Comparison of ENCODE assay signal across 10 cellular contexts in the genomic region with DNA sequence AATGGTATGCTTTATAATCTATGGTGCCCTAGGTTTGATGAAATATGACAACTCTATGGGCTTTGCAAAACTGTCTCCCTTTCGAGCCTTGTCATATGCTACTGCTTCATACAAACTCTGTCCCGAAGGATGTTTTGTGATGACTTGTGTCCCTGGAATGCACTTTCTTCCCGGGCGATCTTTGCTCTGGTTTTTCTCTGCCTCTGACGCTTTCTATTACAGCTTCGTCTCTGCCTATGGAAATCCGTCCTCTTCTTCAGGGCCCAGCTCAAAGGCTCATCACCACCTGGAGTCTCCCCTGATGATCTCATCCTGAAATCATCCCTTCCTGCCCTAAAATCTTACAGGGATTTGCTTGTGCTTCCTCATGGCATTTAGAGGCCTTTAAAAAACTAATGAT.
DNase-seq lines count a peak whose midpoint lies in the region; ATAC-seq and TF ChIP-seq lines count a peak whose summit lies in the region.
"Had no signal": no experiment of that assay in that cellular context is flagged by ENCODE, and none has a peak within 500 bp of the region (broad histone marks: within the 10 kb centered on the region; RNA-seq: fewer than 3 reads in every experiment).

No MANE protein-coding gene starts in this region.

- H3K36me3 Mint-ChIP-seq in chondrocyte (ENCODE audit: low read depth) = no peaks in the 10 kb centered on the region

- H3K9me3 Mint-ChIP-seq in chondrocyte (ENCODE audit: low read depth) = no peaks in the 10 kb centered on the region
- H3K9me3 Mint-ChIP-seq: activated naive CD8-positive, alpha-beta T cell treated with anti-CD3 and anti-CD28 coated beads, Interleukin-2, amount 50 U/mL, for 24 hours had no signal

- H3K36me3 ChIP-seq in BJ (ENCODE audit: control insufficient read depth, insufficient read depth, low read length) (no peaks in the 10 kb centered on the region), IMR-90 (ENCODE audit: control insufficient read depth, insufficient read depth, low read length) (no peaks in the 10 kb centered on the region), mesenchymal stem cell (ENCODE audit: control insufficient read depth in 1 of 2, insufficient read depth in 2 of 2, low read depth in 1 of 2, low read length in 2 of 2) (no peaks in the 10 kb centered on the region)

- no peak for TF ChIP-seq POLR2A in IMR-90 (IDR thresholded peaks at IDR 0.05; ENCODE audit: low read depth, low read length)

- no peak for TF ChIP-seq RAD21 in IMR-90 (IDR thresholded peaks at IDR 0.05; ENCODE audit: low read length)

- H3K4me1 Mint-ChIP-seq in chondrocyte (ENCODE audit: low read depth) = peaks cover 30% of the 10 kb centered on the region
- H3K4me1 Mint-ChIP-seq: activated naive CD8-positive, alpha-beta T cell treated with anti-CD3 and anti-CD28 coated beads, Interleukin-2, amount 50 U/mL, for 24 hours had no signal

- H2BK5ac ChIP-seq in IMR-90 (ENCODE audit: low read depth, low read length, poor library complexity, severe bottlenecking) (peak overlapping the region; percentile 47), mesenchymal stem cell (ENCODE audit: low read depth, low read length, poor library complexity, severe bottlenecking) (peak overlapping the region; percentile 12)

- H3K9me3 ChIP-seq in IMR-90 (ENCODE audit: control insufficient read depth, insufficient read depth, low read length) (no peaks in the 10 kb centered on the region), mesenchymal stem cell (ENCODE audit: control insufficient read depth, low read length) (no peaks in the 10 kb centered on the region)

- H3K4me3 ChIP-seq in BJ (ENCODE audit: low read depth, low read length) (no peak overlapping the region), IMR-90 (ENCODE audit: insufficient read depth, low read depth, low read length) (no peak overlapping the region), mesenchymal stem cell (ENCODE audit: insufficient read depth in 1 of 2, low read depth in 1 of 2, low read length in 2 of 2) (no peak overlapping the region)

- H3K79me1 ChIP-seq in IMR-90 (ENCODE audit: low read depth in 1 of 2, low read length in 2 of 2) (no peaks in the 10 kb centered on the region), mesenchymal stem cell (replicated peaks; ENCODE audit: low read length, poor library complexity, severe bottlenecking) (no peaks in the 10 kb centered on the region)

- intact Hi-C loops in IMR-90 (cut with micrococcal nuclease) = no loop called here

- in situ Hi-C loops in IMR-90 (cut with MboI; ENCODE audit: low sequenced_read_pairs) = no loop called here

- H3K9ac ChIP-seq in IMR-90 (ENCODE audit: low read depth, low read length) (no peak overlapping the region), mesenchymal stem cell (ENCODE audit: low read length) (peak overlapping the region; percentile 33)

- dilution Hi-C loops in IMR-90 (cut with HindIII; ENCODE audit: low sequenced_read_pairs, unreplicated experiment) = no loop called here

- peak overlapping the region; percentile 40; the same call in 1 of the 2 replicates for H3K56ac ChIP-seq in IMR-90 (ENCODE audit: extremely low read depth, insufficient read depth, low read length)

- TF ChIP-seq CTCF in BJ (IDR thresholded peaks at IDR 0.05; ENCODE audit: insufficient read depth, low read depth, low read length) = no peak
- no peak for TF ChIP-seq CTCF in IMR-90 (conservative IDR thresholded peaks at IDR 0.05; ENCODE audit: low read depth, low read length)
- TF ChIP-seq CTCF in chondrocyte (IDR thresholded peaks at IDR 0.05) = no peak

- H2BK20ac ChIP-seq in IMR-90 (ENCODE audit: low read depth, low read length) = peak overlapping the region; percentile 88; the same call in 1 of the 2 replicates

- H2AK5ac ChIP-seq in IMR-90 (ENCODE audit: low read depth, low read length) (0 out of 2 replicates have a peak overlapping the region, but pooled peaks have one; percentile 85), mesenchymal stem cell (ENCODE audit: low read length, severe bottlenecking) (no peak overlapping the region)

- H4K5ac ChIP-seq in IMR-90 (ENCODE audit: low read depth, low read length) = no peak overlapping the region

- H4K20me1 ChIP-seq in IMR-90 (ENCODE audit: insufficient read depth, low read length) = no peaks in the 10 kb centered on the region

- H4K8ac ChIP-seq in IMR-90 (ENCODE audit: low read depth in 2 of 2, low read length in 2 of 2) (peak overlapping the region in 1 of 2 experiments; percentile 41; a peak in 2 of 4 replicates), mesenchymal stem cell (ENCODE audit: low read length) (no peak overlapping the region)

- no peak overlapping the region for H3K4me3 Mint-ChIP-seq in chondrocyte (ENCODE audit: unreplicated experiment)
- H3K4me3 Mint-ChIP-seq: activated naive CD8-positive, alpha-beta T cell treated with anti-CD3 and anti-CD28 coated beads, Interleukin-2, amount 50 U/mL, for 24 hours had no signal

- peak overlapping the region; percentile 90 for H3K27ac Mint-ChIP-seq in chondrocyte (ENCODE audit: unreplicated experiment)
- H3K27ac Mint-ChIP-seq: activated naive CD8-positive, alpha-beta T cell treated with anti-CD3 and anti-CD28 coated beads, Interleukin-2, amount 50 U/mL, for 24 hours had no signal

- H4K91ac ChIP-seq in IMR-90 (ENCODE audit: insufficient read depth, low read depth, low read length) = 0 out of 2 replicates have a peak overlapping the region, but pooled peaks have one; percentile 73
- H4K91ac ChIP-seq in mesenchymal stem cell (ENCODE audit: low read length) = no peak overlapping the region

- H3K9me1 ChIP-seq in IMR-90 (ENCODE audit: insufficient read depth, low read length) = peaks cover 20% of the 10 kb centered on the region

- POLR2A ChIA-PET in BJ (lab: Charles Lee) = interaction anchor here (0.7 kb wide), 1 partner anchor 776 kb away, joined by 15 read pairs; no protein-coding TSS in a partner anchor
- POLR2A ChIA-PET in IMR-90 (lab: Charles Lee; ENCODE audit: unreplicated experiment) = no interaction called here

- H2BK15ac ChIP-seq in IMR-90 (ENCODE audit: low read depth, low read length) = peak overlapping the region; percentile 42; the same call in 2 of the 3 replicates
- no peak overlapping the region for H2BK15ac ChIP-seq in mesenchymal stem cell (ENCODE audit: low read depth, poor library complexity, severe bottlenecking)

- no peak overlapping the region for H2BK12ac ChIP-seq in mesenchymal stem cell (ENCODE audit: low read length in 2 of 2)

- peak overlapping the region; percentile 75 for H2BK120ac ChIP-seq in IMR-90 (ENCODE audit: low read depth, low read length)
- H2BK120ac ChIP-seq in mesenchymal stem cell (ENCODE audit: low read depth, low read length) = no peak overlapping the region

- CTCF ChIA-PET in BJ (lab: Yijun Ruan, JAX) (no interaction called here), IMR-90 (lab: Yijun Ruan, JAX) (interaction anchor here (1.1 kb wide), 1 partner anchor 11 kb away, joined by 3 read pairs; no protein-coding TSS in a partner anchor)

- peak; percentile 96 for ATAC-seq in IMR-90 (ENCODE audit: low read depth)
- no peak for ATAC-seq in GM18873 (IDR thresholded peaks at IDR 0.05; ENCODE audit: low FRiP score, unreplicated experiment)
- ATAC-seq: activated naive CD8-positive, alpha-beta T cell treated with anti-CD3 and anti-CD28 coated beads, Interleukin-2, amount 50 U/mL, for 24 hours had no signal

- peaks cover 4% of the 10 kb centered on the region for H3K4me1 ChIP-seq in IMR-90 (ENCODE audit: control insufficient read depth, insufficient read depth, low read length)
- peaks cover 7% of the 10 kb centered on the region for H3K4me1 ChIP-seq in mesenchymal stem cell (ENCODE audit: control insufficient read depth, insufficient read depth, low read depth, low read length)

- H3K18ac ChIP-seq in IMR-90 (ENCODE audit: low read depth, low read length) = no peak overlapping the region
- no peak overlapping the region for H3K18ac ChIP-seq in mesenchymal stem cell (ENCODE audit: low read depth in 1 of 2, low read length in 2 of 2)

- H3K14ac ChIP-seq in IMR-90 (replicated peaks; ENCODE audit: low read depth, low read length) (no peak overlapping the region; the same call in 1 of the 2 replicates), mesenchymal stem cell (ENCODE audit: low read length in 2 of 2) (no peak overlapping the region)

- H2AK9ac ChIP-seq in IMR-90 (replicated peaks; ENCODE audit: low read depth, low read length, poor library complexity) = no peak overlapping the region

- no peaks in the 10 kb centered on the region for H3K27me3 Mint-ChIP-seq in chondrocyte (ENCODE audit: low read depth)
- H3K27me3 Mint-ChIP-seq: activated naive CD8-positive, alpha-beta T cell treated with anti-CD3 and anti-CD28 coated beads, Interleukin-2, amount 50 U/mL, for 24 hours had no signal

- H3K4me2 ChIP-seq in IMR-90 (ENCODE audit: low read depth, low read length) (peak overlapping the region; percentile 38; the same call in 1 of the 2 replicates), mesenchymal stem cell (ENCODE audit: low read length, poor library complexity, severe bottlenecking) (no peak overlapping the region)

- H3K27ac ChIP-seq in IMR-90 (ENCODE audit: insufficient read depth, low read length) (no peak overlapping the region), mesenchymal stem cell (ENCODE audit: low read length, poor library complexity, severe bottlenecking) (peak overlapping the region; percentile 88)

- H2AFZ ChIP-seq in IMR-90 (replicated peaks; ENCODE audit: low read length, poor library complexity) (no peak overlapping the region), mesenchymal stem cell (ENCODE audit: low read depth, low read length) (no peak overlapping the region)

- no peaks in the 10 kb centered on the region for H3K27me3 ChIP-seq in BJ (ENCODE audit: control insufficient read depth, insufficient read depth, low read length)
- H3K27me3 ChIP-seq in IMR-90 (ENCODE audit: control insufficient read depth, insufficient read depth, low read length) = no peaks in the 10 kb centered on the region
- no peaks in the 10 kb centered on the region for H3K27me3 ChIP-seq in mesenchymal stem cell (ENCODE audit: control insufficient read depth in 1 of 2, insufficient read depth in 1 of 2, low read length in 2 of 2)

- 7% methylated on average over 2 of the region's 7 CpGs; no CpG with 5 or more reads in 1 of the 2 experiments for WGBS in IMR-90 (ENCODE audit: extremely low coverage in 2 of 2, insufficient read length in 1 of 2), 2 experiments
- WGBS in mesenchymal stem cell = under 1% methylated on average over 7 of the region's 7 CpGs

- BruUV-seq in IMR-90 (replicated peaks; lab: Mats Ljungman, UMichigan) = no TSS peak

- peak; percentile 73 for DNase-seq in BJ (ENCODE audit: low read depth)
- DNase-seq in IMR-90 = peak; percentile 95
- no peak for DNase-seq in chondrocyte (ENCODE audit: low spot score)
- DNase-seq in mesenchymal stem cell = peak; percentile 95
- no peak for DNase-seq in KG1 (lab: John Stamatoyannopoulos, UW)
- no peak for DNase-seq in NCI-H82 (lab: John Stamatoyannopoulos, UW)
- DNase-seq in activated gamma-delta T cell treated with Interleukin-2 at 50 U/mL for 16 hours = no peak
- DNase-seq: activated naive CD8-positive, alpha-beta T cell treated with anti-CD3 and anti-CD28 coated beads, Interleukin-2, amount 50 U/mL, for 24 hours; NCI-H1105 had no signal

- no peak overlapping the region for H3K23ac ChIP-seq in IMR-90 (ENCODE audit: low read depth, low read length)
- H3K23ac ChIP-seq in mesenchymal stem cell (ENCODE audit: low read length in 2 of 2) = no peak overlapping the region

- H3K4ac ChIP-seq in IMR-90 (ENCODE audit: low read depth, low read length) (peak overlapping the region; percentile 80; the same call in 1 of the 2 replicates), mesenchymal stem cell (ENCODE audit: low read depth in 1 of 2, low read length in 2 of 2) (no peak overlapping the region)

Comparison
In these comparisons a context has a peak if more than half of its experiments do, and no peak if none do; other contexts are left out.
1. DNase-seq: peak in BJ (single experiment), IMR-90 (single experiment) and mesenchymal stem cell (single experiment); none in chondrocyte (single experiment), KG1 (single experiment), NCI-H82 (single experiment) and activated gamma-delta T cell treated with Interleukin-2 at 50 U/mL for 16 hours (single experiment).